2 cellular contexts compared by ENCODE assay signal in genomic region chrX:100350704-100351489, GRCh38.
TF ChIP-seq lines count a peak whose summit lies in the region.

No MANE protein-coding gene starts in this region.

TF ChIP-seq in GM23338, 12 proteins besides CTCF, POLR2A, EP300 and RAD21:
- TF ChIP-seq NANOG (IDR thresholded peaks at IDR 0.05; ENCODE audit: borderline replicate concordance) (no peak), JUNB (IDR thresholded peaks at IDR 0.05; ENCODE audit: unreplicated experiment) (no peak), CREB1 (CRISPR knock-in tag; IDR thresholded peaks at IDR 0.05; ENCODE audit: low read depth) (no peak)
TF ChIP-seq in GM23338: peak in this region for 0.

TF ChIP-seq in H1, 55 proteins besides CTCF, POLR2A, EP300 and RAD21:
- TF ChIP-seq HDAC6 (IDR thresholded peaks at IDR 0.05; ENCODE audit: low read depth, low read length): no peak
- TF ChIP-seq RFX5 (IDR thresholded peaks at IDR 0.05; ENCODE audit: borderline replicate concordance, low read depth, low read length): no peak
- TF ChIP-seq SP1 (IDR thresholded peaks at IDR 0.05; ENCODE audit: low read depth, low read length): no peak
- TF ChIP-seq HDAC2 (IDR thresholded peaks at IDR 0.05; ENCODE audit: borderline replicate concordance in 1 of 2, low read depth in 2 of 2, low read length in 2 of 2): no peak
- no peak for TF ChIP-seq EZH2 (IDR thresholded peaks at IDR 0.05; ENCODE audit: low read depth, low read length, severe bottlenecking)
- TF ChIP-seq POLR2AphosphoS5 (IDR thresholded peaks at IDR 0.05; ENCODE audit: low read depth, low read length): no peak
- TF ChIP-seq PHF8 (conservative IDR thresholded peaks at IDR 0.05; ENCODE audit: low read depth, low read length): no peak
- no peak for TF ChIP-seq CEBPB (IDR thresholded peaks at IDR 0.05; ENCODE audit: low read depth, low read length)
- TF ChIP-seq KDM4A (IDR thresholded peaks at IDR 0.05; ENCODE audit: low read depth, low read length, severe bottlenecking): no peak
- no peak for TF ChIP-seq KDM1A (IDR thresholded peaks at IDR 0.05; ENCODE audit: borderline replicate concordance, low read length)
- no peak for TF ChIP-seq KDM5A (IDR thresholded peaks at IDR 0.05; ENCODE audit: low read length)
- no peak for TF ChIP-seq E2F6 (IDR thresholded peaks at IDR 0.05)
